Comparison of ENCODE assay signal across 12 cellular contexts in genomic region chr7:96710544-96710943, GRCh38. TPM values are rescaled to one million over a fixed set of nuclear protein-coding genes. Genes with fewer than 3 reads are reported as not detected.
DNase-seq lines count a peak whose midpoint lies in the region; ATAC-seq, FAIRE-seq and TF ChIP-seq lines count a peak whose summit lies in the region.
"Had no signal": no experiment of that assay in that cellular context is flagged by ENCODE, and none has a peak within 500 bp of the region (broad histone marks: within the 10 kb centered on the region; RNA-seq: fewer than 3 reads in every experiment).

No MANE protein-coding gene starts in this region.

- TF ChIP-seq POLR2A in K562 (conservative IDR thresholded peaks at IDR 0.05): no peak

- H3K9ac ChIP-seq in KMS-11: no peak overlapping the region
- peak overlapping the region in 1 of 2 experiments; percentile 90; a peak in 1 of 4 replicates for H3K9ac ChIP-seq in K562 (ENCODE audit: insufficient read depth in 1 of 2, low read depth in 2 of 2, low read length in 2 of 2)

- H3K4me1 ChIP-seq in CD8-positive, alpha-beta T cell (ENCODE audit: insufficient read depth, low read length): peaks cover 18% of the 10 kb centered on the region
- peaks cover 24% of the 10 kb centered on the region for H3K4me1 ChIP-seq in KMS-11 (ENCODE audit: low read depth, poor library complexity, severe bottlenecking)
- H3K4me1 ChIP-seq in K562 (replicated peaks in 1 of 2; ENCODE audit: control insufficient read depth in 2 of 2, insufficient read depth in 2 of 2, low read length in 2 of 2): peaks cover 3 to 4% of the 10 kb centered on the region in 2 experiments; a peak in 2 of 5 replicates
- peaks cover 2 to 3% of the 10 kb centered on the region in 2 donors for H3K4me1 ChIP-seq in small intestine (ENCODE audit: control insufficient read depth in 2 of 2, insufficient read depth in 1 of 2, low read depth in 1 of 2, low read length in 1 of 2)

- no peaks in the 10 kb centered on the region for H3K9me1 ChIP-seq in K562 (ENCODE audit: control insufficient read depth, insufficient read depth, low read length)

- H4K20me1 ChIP-seq in KMS-11 (ENCODE audit: insufficient read depth): no peaks in the 10 kb centered on the region
- H4K20me1 ChIP-seq in K562 (replicated peaks; ENCODE audit: control insufficient read depth, insufficient read depth, low read length): 0 out of 2 replicates have a peak, but pooled peaks cover 4% of the 10 kb centered on the region

- no peak overlapping the region for H3K27ac Mint-ChIP-seq in CD8-positive, alpha-beta T cell
- H3K27ac Mint-ChIP-seq in natural killer cell (peak overlapping the region in 1 of 2 donors; percentile 98), CD14-positive monocyte (no peak overlapping the region)

- no peaks in the 10 kb centered on the region for H3K9me3 ChIP-seq in CD8-positive, alpha-beta T cell (ENCODE audit: low read length)
- H3K9me3 ChIP-seq in K562 (replicated peaks; ENCODE audit: control insufficient read depth, insufficient read depth, low read depth, low read length): peaks cover 9% of the 10 kb centered on the region; the same call in 1 of the 2 replicates
- H3K9me3 ChIP-seq in small intestine (ENCODE audit: control insufficient read depth, low read depth): no peaks in the 10 kb centered on the region
- H3K9me3 ChIP-seq: body of pancreas had no signal

- no TSS peak for BruUV-seq in K562 (replicated peaks; lab: Mats Ljungman, UMichigan)

- peaks cover 33% of the 10 kb centered on the region for H3K4me1 Mint-ChIP-seq in CD8-positive, alpha-beta T cell (ENCODE audit: low read depth)
- peaks cover 35 to 40% of the 10 kb centered on the region in 2 donors for H3K4me1 Mint-ChIP-seq in natural killer cell
- peaks cover 26% of the 10 kb centered on the region for H3K4me1 Mint-ChIP-seq in CD14-positive monocyte

- no peak overlapping the region for H3K27ac ChIP-seq in CD8-positive, alpha-beta T cell (ENCODE audit: low read depth, low read length)
- no peak overlapping the region for H3K27ac ChIP-seq in KMS-11
- no peak overlapping the region; the same call in 2 of the 3 replicates for H3K27ac ChIP-seq in K562 (ENCODE audit: extremely low read depth, low read depth, low read length)
- H3K27ac ChIP-seq in small intestine (ENCODE audit: low read depth in 1 of 2, low read length in 1 of 2): no peak overlapping the region

- H3K4me2 ChIP-seq in KMS-11 (peak overlapping the region; percentile 72), K562 (ENCODE audit: insufficient read depth, low read length) (no peak overlapping the region)

- intact Hi-C loops in CD8-positive, alpha-beta T cell (cut with DNase I, micrococcal nuclease): no loop called here
- intact Hi-C loops in K562 (cut with micrococcal nuclease): no loop called here
- intact Hi-C loops in natural killer cell (cut with micrococcal nuclease): no loop called here
- intact Hi-C loops in CD14-positive monocyte (cut with micrococcal nuclease): no loop called here

- TF ChIP-seq CTCF in CD8-positive, alpha-beta T cell (IDR thresholded peaks at IDR 0.05): no peak
- TF ChIP-seq CTCF in KMS-11 (conservative IDR thresholded peaks at IDR 0.05; ENCODE audit: low read depth, low read length) (no peak), K562 (IDR thresholded peaks at IDR 0.05 in 2 of 3, conservative IDR thresholded peaks at IDR 0.05 in 1 of 3; ENCODE audit: insufficient read depth in 2 of 3, low read depth in 1 of 3, low read length in 3 of 3) (no peak), natural killer cell (IDR thresholded peaks at IDR 0.05) (no peak), CD14-positive monocyte (IDR thresholded peaks at IDR 0.05) (no peak)

- peaks cover 42% of the 10 kb centered on the region for H3K79me2 ChIP-seq in KMS-11 (ENCODE audit: insufficient read depth, low read depth)
- peaks cover 39% of the 10 kb centered on the region for H3K79me2 ChIP-seq in K562 (ENCODE audit: control insufficient read depth, insufficient read depth, low read length)

- H3K27me3 ChIP-seq in CD8-positive, alpha-beta T cell (ENCODE audit: insufficient read depth, low read length): no peaks in the 10 kb centered on the region
- no peaks in the 10 kb centered on the region for H3K27me3 ChIP-seq in KMS-11 (ENCODE audit: insufficient read depth, low read depth)
- no peaks in the 10 kb centered on the region for H3K27me3 ChIP-seq in K562 (ENCODE audit: control insufficient read depth in 2 of 2, insufficient read depth in 2 of 2, low read length in 2 of 2)
- no peaks in the 10 kb centered on the region for H3K27me3 ChIP-seq in small intestine (ENCODE audit: control insufficient read depth in 2 of 2, insufficient read depth in 2 of 2, low read length in 2 of 2)
- H3K27me3 ChIP-seq: body of pancreas had no signal

- WGBS in K562 (ENCODE audit: insufficient coverage, low coverage, missing lambda C conversion rate): 69% methylated on average over 2 of the region's 2 CpGs
- WGBS in small intestine, 3 donors: 91 to 100% (median 92%) methylated on average over 2 of the region's 2 CpGs

- no peak for TF ChIP-seq RAD21 in K562 (CRISPR knock-in tag; conservative IDR thresholded peaks at IDR 0.05 in 1 of 2, IDR thresholded peaks at IDR 0.05 in 1 of 2)

- CTCF ChIA-PET in CD8-positive, alpha-beta T cell (lab: Charles Lee): no interaction called here
- CTCF ChIA-PET in K562 (lab: Yijun Ruan, JAX; ENCODE audit: low intra/inter-chr PET ratio): interaction anchor here (0.6 kb wide), 1 partner anchor 1261 kb away, joined by 4 read pairs; no protein-coding TSS in a partner anchor

- in situ Hi-C loops in K562 (cut with MboI): no loop called here

- no peaks in the 10 kb centered on the region for H3K36me3 ChIP-seq in CD8-positive, alpha-beta T cell (ENCODE audit: insufficient read depth, low read length)
- H3K36me3 ChIP-seq in KMS-11 (ENCODE audit: insufficient read depth) (no peaks in the 10 kb centered on the region), K562 (ENCODE audit: control insufficient read depth, insufficient read depth, low read length) (peaks cover 20% of the 10 kb centered on the region; the same call in 2 of the 3 replicates), small intestine (ENCODE audit: control insufficient read depth in 2 of 2, insufficient read depth in 2 of 2, low read length in 2 of 2) (peaks cover 0 to 2% of the 10 kb centered on the region in 2 donors)

- DNase-seq in CD8-positive, alpha-beta T cell: no peak
- DNase-seq in K562 (ENCODE audit: extremely low read depth in 1 of 4, low spot score in 3 of 4) (no peak), natural killer cell (no peak), COLO829 (ENCODE audit: low spot score) (no peak), CD14-positive monocyte (ENCODE audit: low spot score) (no peak), small intestine (no peak)
- DNase-seq: body of pancreas, heart left ventricle, NCI-H1930, substantia nigra had no signal

- peak overlapping the region; percentile 96 for H2AFZ ChIP-seq in KMS-11 (ENCODE audit: low read depth)
- peak overlapping the region; percentile 98 for H2AFZ ChIP-seq in K562 (ENCODE audit: low read depth, low read length)

- ATAC-seq in CD8-positive, alpha-beta T cell: no peak
- ATAC-seq in K562: no peak
- no peak for ATAC-seq in natural killer cell
- no peak for ATAC-seq in GM19324 (IDR thresholded peaks at IDR 0.05; ENCODE audit: low FRiP score, unreplicated experiment)

- no peak for TF ChIP-seq EP300 in K562 (IDR thresholded peaks at IDR 0.05; ENCODE audit: low read length)

- peaks cover 23% of the 10 kb centered on the region for H3K36me3 Mint-ChIP-seq in CD8-positive, alpha-beta T cell
- H3K36me3 Mint-ChIP-seq in natural killer cell: no peaks in the 10 kb centered on the region
- H3K36me3 Mint-ChIP-seq in CD14-positive monocyte: peaks cover 0 to 6% of the 10 kb centered on the region in 2 donors

- no peaks in the 10 kb centered on the region for H3K9me3 Mint-ChIP-seq in CD8-positive, alpha-beta T cell
- H3K9me3 Mint-ChIP-seq in natural killer cell (no peaks in the 10 kb centered on the region), CD14-positive monocyte (peaks cover 16 to 31% (median 21%) of the 10 kb centered on the region in 7 donors)

- peaks cover 2% of the 10 kb centered on the region for H3K27me3 Mint-ChIP-seq in CD8-positive, alpha-beta T cell (ENCODE audit: low read depth)
- H3K27me3 Mint-ChIP-seq in natural killer cell (ENCODE audit: low read depth in 2 of 2) (peaks cover 10 to 19% of the 10 kb centered on the region in 2 donors), CD14-positive monocyte (ENCODE audit: low read depth in 3 of 3) (peaks cover 0 to 6% (median 5%) of the 10 kb centered on the region in 3 donors)

- no peak for FAIRE-seq in K562 (lab: Jason Lieb, UNC)
- no peak for FAIRE-seq in small intestine (lab: Jason Lieb, UNC)

- POLR2A ChIA-PET in CD8-positive, alpha-beta T cell (lab: Charles Lee): no interaction called here
- POLR2A ChIA-PET in K562 (lab: Yijun Ruan, JAX): no interaction called here

- peak overlapping the region; percentile 99 for H3K4me3 Mint-ChIP-seq in CD8-positive, alpha-beta T cell
- H3K4me3 Mint-ChIP-seq in natural killer cell (peak overlapping the region; percentile 99), CD14-positive monocyte (no peak overlapping the region)

- no peak overlapping the region for H3K4me3 ChIP-seq in CD8-positive, alpha-beta T cell (ENCODE audit: low read depth, low read length)
- H3K4me3 ChIP-seq in KMS-11 (IDR thresholded peaks at IDR 0.05; ENCODE audit: insufficient read depth, low read depth, low read length) (no peak overlapping the region), K562 (no peak overlapping the region), small intestine (ENCODE audit: low read depth in 1 of 2, low read length in 2 of 2) (no peak overlapping the region)

RNA-seq across cellular contexts. Expression of gene SEM1, which starts 0.9 kb away (rescaled TPM):
- total RNA-seq in CD8-positive, alpha-beta T cell: 10 to 100 TPM; 14.7 to 15.6 TPM
- total RNA-seq in K562 (2011; cell fraction: chromatin; rRNA removed; ENCODE audit: low replicate concordance): 14.1 and 57.9 TPM in 2 replicates
- total RNA-seq in K562 (2011; cell fraction: nucleolus; rRNA removed): 5.7 and 10.9 TPM in 2 replicates
- total RNA-seq in K562 (2011; cell fraction: nucleoplasm; rRNA removed): 34.2 and 66.3 TPM in 2 replicates
- total RNA-seq in K562 (2014; rRNA removed) (206 and 336 TPM in 2 replicates), K562 (2014; rRNA removed; fragmentation: Illumina TruSeq; extraction: Trizol) (454 and 542 TPM in 2 replicates), K562 (2015; rRNA removed; fragmentation: Illumina TruSeq; extraction: Trizol) (500 and 532 TPM in 2 replicates), K562 (2021) (74.7 and 78.5 TPM in 2 replicates), natural killer cell (10 to 100 TPM; 17.0 to 22.7 (median 17.4) TPM)
- polyA plus RNA-seq in K562 (2011; rRNA removed) (49.6 and 117 TPM in 2 replicates), K562 (2014; fragmentation: Illumina TruSeq; extraction: Trizol) (237 and 345 TPM in 2 replicates), K562 (2014; fragmentation: Nextera tagmentation; extraction: Ambion mirVana) (100 to 1,000 TPM; 560 to 756 TPM), K562 (2014; rRNA removed) (869 and 938 TPM in 2 replicates), CD14-positive monocyte (100 to 1,000 TPM in 1 of 2 donors, 10 to 100 TPM in 1; 98.1 to 117 TPM), small intestine (100 to 1,000 TPM in 1 of 3 donors, 10 to 100 TPM in 2; 84.6 to 101 (median 99.5) TPM)
- polyA plus RNA-seq in K562 (2011; cell fraction: cytosol; rRNA removed): 6.5 and 16.5 TPM in 2 replicates
- polyA plus RNA-seq in K562 (2011; cell fraction: nucleus; rRNA removed): 14.6 and 17.9 TPM in 2 replicates
- 131 and 707 TPM in 2 replicates for polyA plus RNA-seq in K562 (2012)
- polyA minus RNA-seq in K562 (2011; rRNA and poly(A)+ RNA removed): 103 and 157 TPM in 2 replicates
- 14.1 and 17.6 TPM in 2 replicates for polyA minus RNA-seq in K562 (2011; cell fraction: cytosol; rRNA and poly(A)+ RNA removed)
- polyA minus RNA-seq in K562 (2011; cell fraction: nucleus; rRNA and poly(A)+ RNA removed): 18.0 and 25.1 TPM in 2 replicates

Comparison
In these comparisons a context has a peak if more than half of its experiments do, and no peak if none do; other contexts are left out.
1. H3K4me3 Mint-ChIP-seq: peak in CD8-positive, alpha-beta T cell (single experiment) and natural killer cell (single experiment); none in CD14-positive monocyte (0 of 2).